In the genomic region with DNA sequence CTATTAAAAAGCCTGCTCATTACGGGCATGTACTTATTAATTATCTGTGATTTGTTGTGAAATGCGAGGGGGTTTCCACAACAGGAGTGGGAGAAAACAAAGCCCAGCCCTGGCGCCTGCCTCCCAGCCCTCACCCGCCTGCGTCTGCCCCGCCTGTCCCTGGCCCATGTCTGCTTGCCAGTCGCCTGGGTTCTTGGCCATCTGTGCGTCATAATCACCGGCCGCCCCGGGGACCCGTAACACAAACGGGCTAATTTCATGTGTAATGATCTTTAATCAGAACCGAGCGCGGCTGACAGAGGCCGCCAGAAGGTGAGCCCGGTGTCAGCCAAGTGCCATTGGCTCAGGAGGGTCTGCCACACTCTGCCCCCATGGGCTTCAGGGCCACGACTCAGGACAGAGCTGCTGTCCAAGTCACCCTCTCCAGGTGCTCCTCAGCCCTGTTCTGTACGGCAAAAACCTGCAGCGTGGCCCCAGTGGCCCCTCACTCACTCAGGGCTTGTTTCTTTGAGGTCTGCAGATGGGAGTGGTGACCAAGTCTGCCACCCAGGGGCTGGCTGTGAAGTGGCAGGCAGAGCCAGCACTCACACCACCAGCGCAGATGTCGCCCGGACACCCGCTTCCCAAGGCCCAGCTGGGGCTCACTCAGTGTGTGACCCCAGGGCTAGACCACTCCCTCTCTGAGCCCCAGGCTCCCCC, we compare ENCODE assay signal across 10 cellular contexts. TPM values are rescaled to one million over a fixed set of nuclear protein-coding genes. Genes with fewer than 3 reads are reported as not detected.
A peak's percentile ranks its signal among the peaks of the same experiment; 100 is the strongest.
DNase-seq lines count a peak whose midpoint lies in the region; ATAC-seq and TF ChIP-seq lines count a peak whose summit lies in the region.
"Had no signal": no experiment of that assay in that cellular context is flagged by ENCODE, and none has a peak within 500 bp of the region (broad histone marks: within the 10 kb centered on the region; RNA-seq: fewer than 3 reads in every experiment).

No MANE protein-coding gene starts in this region.

- H3K9me2 ChIP-seq in Karpas-422 (replicated peaks; ENCODE audit: insufficient read depth, low read length) = no peaks in the 10 kb centered on the region
- no peaks in the 10 kb centered on the region for H3K9me2 ChIP-seq in PC-9 (ENCODE audit: insufficient read depth)

- H4K20me1 ChIP-seq in Karpas-422 (ENCODE audit: insufficient read depth, low read depth, low read length) (no peaks in the 10 kb centered on the region), PC-9 (ENCODE audit: insufficient read depth) (no peaks in the 10 kb centered on the region; the same call in 1 of the 2 replicates)

- intact Hi-C loops in PC-9 (cut with micrococcal nuclease; ENCODE audit: unreplicated experiment) = no loop called here

- H3K27me3 ChIP-seq in Karpas-422 (ENCODE audit: low read length) = no peaks in the 10 kb centered on the region
- peaks cover 0 to 92% (median 0%) of the 10 kb centered on the region in 3 experiments for H3K27me3 ChIP-seq in neuronal stem cell (ENCODE audit: control insufficient read depth in 3 of 3, insufficient read depth in 3 of 3, low read depth in 1 of 3, low read length in 3 of 3)
- no peaks in the 10 kb centered on the region for H3K27me3 ChIP-seq in PC-9 (ENCODE audit: insufficient read depth, low read depth)

- H3K4me1 ChIP-seq in Karpas-422 (ENCODE audit: low read length) (no peaks in the 10 kb centered on the region), neuronal stem cell (ENCODE audit: control insufficient read depth in 2 of 2, insufficient read depth in 1 of 2, low read depth in 1 of 2, low read length in 2 of 2) (peaks cover 3 to 5% of the 10 kb centered on the region in 2 donors), PC-9 (replicated peaks; ENCODE audit: insufficient read depth) (peaks cover 8% of the 10 kb centered on the region; the same call in 1 of the 2 replicates)

- H3K9me3 ChIP-seq in Karpas-422 (ENCODE audit: low read length) (no peaks in the 10 kb centered on the region), neuronal stem cell (replicated peaks in 1 of 2; ENCODE audit: control insufficient read depth in 2 of 2, insufficient read depth in 1 of 2, low read depth in 1 of 2, low read length in 2 of 2) (no peaks in the 10 kb centered on the region), PC-9 (ENCODE audit: insufficient read depth, low read depth) (no peaks in the 10 kb centered on the region)

- H3K4ac ChIP-seq in neuronal stem cell (ENCODE audit: low read length) = peak overlapping the region; percentile 54

- no peak for ATAC-seq in HG02970 (IDR thresholded peaks at IDR 0.05; ENCODE audit: low FRiP score, unreplicated experiment)

- H4K8ac ChIP-seq in neuronal stem cell (ENCODE audit: low read depth, low read length) = no peak overlapping the region

- H2BK120ac ChIP-seq in neuronal stem cell (ENCODE audit: low read depth, low read length) = peak overlapping the region; percentile 87

- no peak overlapping the region for H2BK15ac ChIP-seq in neuronal stem cell (ENCODE audit: low read length)

- H3K18ac ChIP-seq in neuronal stem cell (ENCODE audit: low read length) = peak overlapping the region; percentile 13

- WGBS in neuronal stem cell (ENCODE audit: extremely low coverage in 2 of 2, insufficient read length in 2 of 2, insufficient replicate concordance in 1 of 2), 2 donors = no CpG with 5 or more reads among the region's 25 CpGs

- H3K9ac ChIP-seq in Karpas-422 (ENCODE audit: low read length) = no peak overlapping the region
- peak overlapping the region; percentile 74 for H3K9ac ChIP-seq in neuronal stem cell (ENCODE audit: low read depth, low read length, poor library complexity)

- CTCF ChIA-PET in PC-9 (lab: Charles Lee) = no interaction called here

- no peaks in the 10 kb centered on the region for H3F3A ChIP-seq in PC-9 (ENCODE audit: insufficient read depth, low read depth)

- no peak; the same call in 1 of the 2 replicates for TF ChIP-seq CTCF in PC-9 (conservative IDR thresholded peaks at IDR 0.05)

- DNase-seq in NCI-H1417 (lab: John Stamatoyannopoulos, UW) = peak in 2 of 3 experiments; percentile 51 to 69
- no peak for DNase-seq in NCI-H1417 treated with DMSO at 0.1 percent for 48 hours (lab: John Stamatoyannopoulos, UW)
- peak; percentile 65 for DNase-seq in Karpas-422
- peak; percentile 60 for DNase-seq in cerebellar cortex (ENCODE audit: low spot score)
- DNase-seq in neuronal stem cell (ENCODE audit: low spot score) = no peak
- DNase-seq in epidermal melanocyte (ENCODE audit: insufficient read length, low spot score) = no peak
- DNase-seq in PC-9 = no peak
- DNase-seq: activated naive CD8-positive, alpha-beta T cell treated with anti-CD3 and anti-CD28 coated beads, Interleukin-2, amount 10 ng/mL, durations not matched to agents 7 days and 5 days; T-helper 1 cell had no signal

- peak overlapping the region; percentile 14 for H3K23ac ChIP-seq in neuronal stem cell (ENCODE audit: low read depth, low read length, poor library complexity)

- H2AFZ ChIP-seq in Karpas-422 (ENCODE audit: low read length) (no peak overlapping the region), neuronal stem cell (ENCODE audit: low read length) (peak overlapping the region; percentile 60), PC-9 (no peak overlapping the region)

- peak overlapping the region; percentile 83 for H2AK5ac ChIP-seq in neuronal stem cell (ENCODE audit: low read depth, low read length)

- H3K4me2 ChIP-seq in Karpas-422 (ENCODE audit: low read depth, low read length, poor library complexity, severe bottlenecking) (no peak overlapping the region), neuronal stem cell (ENCODE audit: insufficient read depth, low read length, poor library complexity, severe bottlenecking) (no peak overlapping the region), PC-9 (no peak overlapping the region)

- BruUV-seq in PC-9 (replicated peaks; lab: Mats Ljungman, UMichigan) = no TSS peak

- H3K79me1 ChIP-seq in neuronal stem cell (ENCODE audit: low read depth, low read length) = peaks cover 1% of the 10 kb centered on the region

- peak overlapping the region; percentile 31 for H2BK12ac ChIP-seq in neuronal stem cell (ENCODE audit: low read length)

- no peaks in the 10 kb centered on the region for H3K79me2 ChIP-seq in Karpas-422 (ENCODE audit: low read length)
- no peaks in the 10 kb centered on the region for H3K79me2 ChIP-seq in PC-9 (ENCODE audit: low read depth)

- peak overlapping the region; percentile 83 for H2BK5ac ChIP-seq in neuronal stem cell (ENCODE audit: low read length)

- no peak overlapping the region for H3K14ac ChIP-seq in neuronal stem cell (ENCODE audit: low read length)

- no peak overlapping the region for H4K91ac ChIP-seq in neuronal stem cell (ENCODE audit: low read depth, low read length, poor library complexity)

- H3K4me3 ChIP-seq in Karpas-422 (ENCODE audit: low read length) (no peak overlapping the region), neuronal stem cell (ENCODE audit: low read length in 2 of 2) (no peak overlapping the region), PC-9 (no peak overlapping the region)

- H3K36me3 ChIP-seq in Karpas-422 (ENCODE audit: insufficient read depth, low read length) (no peaks in the 10 kb centered on the region), neuronal stem cell (replicated peaks in 1 of 2; ENCODE audit: control insufficient read depth in 2 of 2, insufficient read depth in 2 of 2, low read length in 2 of 2) (no peaks in the 10 kb centered on the region), PC-9 (ENCODE audit: low read depth) (no peaks in the 10 kb centered on the region)

- no peak overlapping the region for H3K27ac ChIP-seq in Karpas-422 (ENCODE audit: low read length)
- no peak overlapping the region for H3K27ac ChIP-seq in neuronal stem cell (replicated peaks; ENCODE audit: low read length)
- H3K27ac ChIP-seq in PC-9 = no peak overlapping the region

- POLR2A ChIA-PET in PC-9 (lab: Charles Lee; ENCODE audit: unreplicated experiment) = no interaction called here

RNA-seq across cellular contexts. Expression of gene TMEM115, which starts 28.8 kb away (rescaled TPM):
- 13.8 and 25.8 TPM in 2 replicates for total RNA-seq in Karpas-422 (2014; rRNA removed; shearing (Covaris generic); ENCODE audit: low replicate concordance)
- polyA plus RNA-seq in neuronal stem cell (2013, experiment 1 of 2) = 21.4 TPM
- polyA plus RNA-seq in neuronal stem cell (2013, experiment 2 of 2) = 20.8 TPM
- 35.2 and 43.5 TPM in 2 replicates for total RNA-seq in PC-9 (2021)

RNA-seq across cellular contexts. Expression of gene CYB561D2, which starts 37.5 kb away (rescaled TPM):
- total RNA-seq in Karpas-422 (2014; rRNA removed; shearing (Covaris generic); ENCODE audit: low replicate concordance) = 32.5 and 35.0 TPM in 2 replicates
- 6.9 TPM for polyA plus RNA-seq in neuronal stem cell (2013, experiment 1 of 2)
- 7.1 TPM for polyA plus RNA-seq in neuronal stem cell (2013, experiment 2 of 2)
- 15.7 and 19.3 TPM in 2 replicates for total RNA-seq in PC-9 (2021)

RNA-seq across cellular contexts. Expression of gene NPRL2, which starts 37.6 kb away (rescaled TPM):
- total RNA-seq in Karpas-422 (2014; rRNA removed; shearing (Covaris generic); ENCODE audit: low replicate concordance) = 51.2 and 71.1 TPM in 2 replicates
- 19.4 TPM for polyA plus RNA-seq in neuronal stem cell (2013, experiment 1 of 2)
- 17.4 TPM for polyA plus RNA-seq in neuronal stem cell (2013, experiment 2 of 2)
- total RNA-seq in PC-9 (2021) = 24.1 and 25.4 TPM in 2 replicates

RNA-seq across cellular contexts. Expression of gene ZMYND10, which starts 42.6 kb away (rescaled TPM):
- 1.3 and 1.4 TPM in 2 replicates for total RNA-seq in Karpas-422 (2014; rRNA removed; shearing (Covaris generic); ENCODE audit: low replicate concordance)
- 2.0 TPM for polyA plus RNA-seq in neuronal stem cell (2013, experiment 1 of 2)
- 1.6 TPM for polyA plus RNA-seq in neuronal stem cell (2013, experiment 2 of 2)
- 4.4 and 8.7 TPM in 2 replicates for total RNA-seq in PC-9 (2021)

RNA-seq across cellular contexts. Expression of gene RASSF1, which starts 47.5 kb away (rescaled TPM):
- total RNA-seq in Karpas-422 (2014; rRNA removed; shearing (Covaris generic); ENCODE audit: low replicate concordance) = 33.3 and 69.4 TPM in 2 replicates
- polyA plus RNA-seq in neuronal stem cell (2013, experiment 1 of 2) = 8.5 TPM
- 8.5 TPM for polyA plus RNA-seq in neuronal stem cell (2013, experiment 2 of 2)
- 15.9 and 17.7 TPM in 2 replicates for total RNA-seq in PC-9 (2021)

Comparison
In these comparisons a context has a peak if more than half of its experiments do, and no peak if none do; other contexts are left out.
1. DNase-seq: peak in NCI-H1417 (2 of 3), Karpas-422 (single experiment) and cerebellar cortex (single experiment); none in NCI-H1417 treated with DMSO at 0.1 percent for 48 hours (single experiment), neuronal stem cell (single experiment), epidermal melanocyte (single experiment) and PC-9 (0 of 2).